Comparison of ENCODE assay signal across 1 cellular context in genomic region chr5:142306077-142306502, GRCh38.
TF ChIP-seq lines count a peak whose summit lies in the region.

No MANE protein-coding gene starts in this region.

TF ChIP-seq in HepG2, 621 proteins besides CTCF, POLR2A, EP300 and RAD21 (continued from another document and continues in another):
- TF ChIP-seq ZFY (CRISPR knock-in tag; IDR thresholded peaks at IDR 0.05) (no peak), ELF1 (CRISPR knock-in tag; IDR thresholded peaks at IDR 0.05) (no peak), CENPT (CRISPR knock-in tag; IDR thresholded peaks at IDR 0.05; ENCODE audit: low read depth) (no peak), AKAP8 (CRISPR knock-in tag; IDR thresholded peaks at IDR 0.05) (no peak), ZBTB49 (CRISPR knock-in tag; IDR thresholded peaks at IDR 0.05; ENCODE audit: borderline replicate concordance) (no peak), ZBTB7A (CRISPR knock-in tag; IDR thresholded peaks at IDR 0.05) (no peak), SOX5 (CRISPR knock-in tag; IDR thresholded peaks at IDR 0.05; ENCODE audit: borderline replicate concordance) (peak; percentile 50; the same call in 1 of the 2 replicates), BORCS8-MEF2B (CRISPR knock-in tag; IDR thresholded peaks at IDR 0.05) (no peak), RARA (CRISPR knock-in tag; IDR thresholded peaks at IDR 0.05) (0 out of 2 replicates have a peak, but pooled peaks have one; percentile 32), ATF5 (CRISPR knock-in tag; IDR thresholded peaks at IDR 0.05; ENCODE audit: low read depth) (no peak), ZNF549 (CRISPR knock-in tag; IDR thresholded peaks at IDR 0.05) (no peak), PRDM10 (CRISPR knock-in tag; IDR thresholded peaks at IDR 0.05; ENCODE audit: low read depth) (no peak), ZNF703 (CRISPR knock-in tag; IDR thresholded peaks at IDR 0.05; ENCODE audit: borderline replicate concordance) (no peak), KAT2B (IDR thresholded peaks at IDR 0.05; ENCODE audit: borderline replicate concordance, low read depth, low read length) (no peak), ZNF580 (CRISPR knock-in tag; IDR thresholded peaks at IDR 0.05; ENCODE audit: borderline replicate concordance, low read depth) (no peak), FOXK1 (CRISPR knock-in tag; IDR thresholded peaks at IDR 0.05; ENCODE audit: borderline replicate concordance, low read depth) (no peak), RXRB (CRISPR knock-in tag; IDR thresholded peaks at IDR 0.05; ENCODE audit: borderline replicate concordance) (0 out of 2 replicates have a peak, but pooled peaks have one; percentile 12), TFE3 (CRISPR knock-in tag; IDR thresholded peaks at IDR 0.05) (no peak), MEF2D (CRISPR knock-in tag; IDR thresholded peaks at IDR 0.05) (no peak), AGO1 (IDR thresholded peaks at IDR 0.05; ENCODE audit: low read depth, low read length, poor library complexity, severe bottlenecking) (no peak), GATAD2A (CRISPR knock-in tag; IDR thresholded peaks at IDR 0.05) (peak; percentile 53; the same call in 1 of the 2 replicates), GLMP (CRISPR knock-in tag; IDR thresholded peaks at IDR 0.05; ENCODE audit: borderline replicate concordance) (no peak), ZNF432 (CRISPR knock-in tag; IDR thresholded peaks at IDR 0.05; ENCODE audit: borderline replicate concordance) (no peak), NFKBIZ (CRISPR knock-in tag; IDR thresholded peaks at IDR 0.05) (no peak), EED (CRISPR knock-in tag; IDR thresholded peaks at IDR 0.05) (no peak), ELK4 (CRISPR knock-in tag; IDR thresholded peaks at IDR 0.05; ENCODE audit: borderline replicate concordance) (no peak), CHD2 (IDR thresholded peaks at IDR 0.05; ENCODE audit: low read depth, low read length) (no peak), ISL2 (CRISPR knock-in tag; IDR thresholded peaks at IDR 0.05) (peak; percentile 40; the same call in 1 of the 2 replicates), ZSCAN9 (CRISPR knock-in tag; IDR thresholded peaks at IDR 0.05; ENCODE audit: borderline replicate concordance) (no peak), MYPOP (CRISPR knock-in tag; IDR thresholded peaks at IDR 0.05) (no peak), FOXC1 (CRISPR knock-in tag; IDR thresholded peaks at IDR 0.05; ENCODE audit: borderline replicate concordance) (no peak), SMAD1 (CRISPR knock-in tag; IDR thresholded peaks at IDR 0.05; ENCODE audit: borderline replicate concordance, low read depth) (no peak), ZNF746 (CRISPR knock-in tag; IDR thresholded peaks at IDR 0.05) (no peak), ZNF737 (CRISPR knock-in tag; IDR thresholded peaks at IDR 0.05; ENCODE audit: borderline replicate concordance) (no peak), TRIM24 (CRISPR knock-in tag; IDR thresholded peaks at IDR 0.05) (no peak), ZNF326 (CRISPR knock-in tag; IDR thresholded peaks at IDR 0.05; ENCODE audit: borderline replicate concordance) (no peak), RBFOX2 (IDR thresholded peaks at IDR 0.05; ENCODE audit: low read depth, low read length) (no peak), NFATC3 (CRISPR knock-in tag; IDR thresholded peaks at IDR 0.05) (no peak), KLF15 (CRISPR knock-in tag; IDR thresholded peaks at IDR 0.05; ENCODE audit: borderline replicate concordance) (no peak), NCOA2 (CRISPR knock-in tag; IDR thresholded peaks at IDR 0.05) (peak; percentile 56), E2F1 (CRISPR knock-in tag; IDR thresholded peaks at IDR 0.05) (no peak), ZBTB7B (CRISPR knock-in tag; IDR thresholded peaks at IDR 0.05) (peak; percentile 69; the same call in 1 of the 2 replicates), ZNF619 (CRISPR knock-in tag; IDR thresholded peaks at IDR 0.05) (no peak), ZNF335 (CRISPR knock-in tag; IDR thresholded peaks at IDR 0.05) (no peak), ZNF720 (CRISPR knock-in tag; IDR thresholded peaks at IDR 0.05) (no peak), SMAD3 (CRISPR knock-in tag; IDR thresholded peaks at IDR 0.05) (no peak), KDM4B (CRISPR knock-in tag; IDR thresholded peaks at IDR 0.05) (no peak), ZFP62 (CRISPR knock-in tag; IDR thresholded peaks at IDR 0.05) (no peak), STAT6 (CRISPR knock-in tag; IDR thresholded peaks at IDR 0.05; ENCODE audit: borderline replicate concordance) (no peak), EZH2 (conservative IDR thresholded peaks at IDR 0.05; ENCODE audit: low read depth, low read length) (no peak), ZSCAN30 (CRISPR knock-in tag; IDR thresholded peaks at IDR 0.05) (no peak), HMGA1 (CRISPR knock-in tag; conservative IDR thresholded peaks at IDR 0.05) (no peak), PTBP1 (IDR thresholded peaks at IDR 0.05; ENCODE audit: low read depth, low read length, poor library complexity, severe bottlenecking) (no peak), ZC3H4 (CRISPR knock-in tag; IDR thresholded peaks at IDR 0.05; ENCODE audit: borderline replicate concordance) (no peak), DRAP1 (CRISPR knock-in tag; IDR thresholded peaks at IDR 0.05) (no peak)
